8 cellular contexts compared by ENCODE assay signal in genomic region chr17:16865077-16865613, GRCh38.
A peak's percentile ranks its signal among the peaks of the same experiment; 100 is the strongest.
DNase-seq lines count a peak whose midpoint lies in the region; ATAC-seq, FAIRE-seq and TF ChIP-seq lines count a peak whose summit lies in the region.
"Not testable (repeated sequence)": the region's sequence is repeated elsewhere in the genome, so short reads cannot be mapped to it uniquely, and the experiment has no call there.

No MANE protein-coding gene starts in this region.

- BruUV-seq in IMR-90 (replicated peaks; lab: Mats Ljungman, UMichigan): not testable (repeated sequence)

- not testable (repeated sequence) for H3K18ac ChIP-seq in IMR-90 (ENCODE audit: low read depth, low read length)

- dilution Hi-C loops in IMR-90 (cut with HindIII; ENCODE audit: low sequenced_read_pairs, unreplicated experiment): not testable (repeated sequence)

- not testable (repeated sequence) for H2BK120ac ChIP-seq in IMR-90 (ENCODE audit: low read depth, low read length)

- not testable (repeated sequence) for H2AK5ac ChIP-seq in IMR-90 (ENCODE audit: low read depth, low read length)

- H3K23ac ChIP-seq in IMR-90 (ENCODE audit: low read depth, low read length): not testable (repeated sequence)

- H3K4me1 ChIP-seq in A549: peaks cover 22% of the 10 kb centered on the region
- H3K4me1 ChIP-seq in IMR-90 (ENCODE audit: control insufficient read depth, insufficient read depth, low read length); body of pancreas; heart left ventricle; mucosa of descending colon (ENCODE audit: low read depth): not testable (repeated sequence)

- not testable (repeated sequence) for H4K91ac ChIP-seq in IMR-90 (ENCODE audit: insufficient read depth, low read depth, low read length)

- not testable (repeated sequence) for H3K36me3 ChIP-seq in IMR-90 (ENCODE audit: control insufficient read depth, insufficient read depth, low read length); body of pancreas (replicated peaks in 1 of 2; ENCODE audit: insufficient read depth in 1 of 2, low read depth in 2 of 2); heart left ventricle; mucosa of descending colon (ENCODE audit: low read depth)

- H2AFZ ChIP-seq in IMR-90 (replicated peaks; ENCODE audit: low read length, poor library complexity): not testable (repeated sequence)

- POLR2A ChIA-PET in A549 (lab: Yijun Ruan, JAX); IMR-90 (lab: Charles Lee; ENCODE audit: unreplicated experiment): not testable (repeated sequence)

- WGBS in A549 (ENCODE audit: missing lambda C conversion rate): 4% methylated on average over 4 of the region's 13 CpGs
- no CpG with 5 or more reads among the region's 13 CpGs for WGBS in IMR-90 (ENCODE audit: extremely low coverage in 2 of 2, insufficient read length in 1 of 2), 2 experiments
- no CpG with 5 or more reads among the region's 13 CpGs for WGBS in body of pancreas, 2 donors
- WGBS in heart left ventricle, 4 donors: 52 to 71% (median 60%) methylated on average over 3 to 6 of the region's 13 CpGs; no CpG with 5 or more reads in 1 of the 4 donors

- in situ Hi-C loops in IMR-90 (cut with MboI; ENCODE audit: low sequenced_read_pairs): not testable (repeated sequence)

- not testable (repeated sequence) for H2BK5ac ChIP-seq in IMR-90 (ENCODE audit: low read depth, low read length, poor library complexity, severe bottlenecking)

- not testable (repeated sequence) for H3K4ac ChIP-seq in IMR-90 (ENCODE audit: low read depth, low read length)

- DNase-seq in A549 (ENCODE audit: low read depth in 1 of 2, low spot score in 1 of 2); IMR-90; body of pancreas; heart left ventricle; stimulated activated effector memory CD8-positive, alpha-beta T cell treated with anti-CD3 and anti-CD28 coated beads, Interleukin-12 subunit alpha, Interleukin-12 subunit beta, amount 100 ng/mL, for 72 hours (ENCODE audit: low spot score in 2 of 2): not testable (repeated sequence)
- DNase-seq in left lobe of liver (ENCODE audit: low spot score) (peak; percentile 60), mucosa of descending colon (peak in 1 of 3 donors; percentile 36)

- not testable (repeated sequence) for H3K9me3 Mint-ChIP-seq in stimulated activated effector memory CD8-positive, alpha-beta T cell treated with anti-CD3 and anti-CD28 coated beads, Interleukin-12 subunit alpha, Interleukin-12 subunit beta, amount 100 ng/mL, for 72 hours

- not testable (repeated sequence) for H3K4me1 Mint-ChIP-seq in stimulated activated effector memory CD8-positive, alpha-beta T cell treated with anti-CD3 and anti-CD28 coated beads, Interleukin-12 subunit alpha, Interleukin-12 subunit beta, amount 100 ng/mL, for 72 hours

- not testable (repeated sequence) for H2BK20ac ChIP-seq in IMR-90 (ENCODE audit: low read depth, low read length)

- not testable (repeated sequence) for H3K27ac Mint-ChIP-seq in stimulated activated effector memory CD8-positive, alpha-beta T cell treated with anti-CD3 and anti-CD28 coated beads, Interleukin-12 subunit alpha, Interleukin-12 subunit beta, amount 100 ng/mL, for 72 hours

- H3K9me3 ChIP-seq in A549: peaks cover 13% of the 10 kb centered on the region
- H3K9me3 ChIP-seq in IMR-90 (ENCODE audit: control insufficient read depth, insufficient read depth, low read length); body of pancreas; heart left ventricle; mucosa of descending colon: not testable (repeated sequence)

- H3K36me3 Mint-ChIP-seq in stimulated activated effector memory CD8-positive, alpha-beta T cell treated with anti-CD3 and anti-CD28 coated beads, Interleukin-12 subunit alpha, Interleukin-12 subunit beta, amount 100 ng/mL, for 72 hours: not testable (repeated sequence)

- ATAC-seq in A549 (peak; percentile 85 to 93), IMR-90 (ENCODE audit: low read depth) (peak; percentile 84), SK-N-SH treated with all-trans-retinoic acid at 6 μM for 48 hours (peak; percentile 86), body of pancreas (peak; percentile 78), heart left ventricle (peak; percentile 39 to 79 (median 54)), left lobe of liver (peak; percentile 86), mucosa of descending colon (peak; percentile 79)
- ATAC-seq in stimulated activated effector memory CD8-positive, alpha-beta T cell treated with anti-CD3 and anti-CD28 coated beads, Interleukin-12 subunit alpha, Interleukin-12 subunit beta, amount 100 ng/mL, for 72 hours: peak; percentile 47

- not testable (repeated sequence) for H2AK9ac ChIP-seq in IMR-90 (replicated peaks; ENCODE audit: low read depth, low read length, poor library complexity)

- H3K79me1 ChIP-seq in IMR-90 (ENCODE audit: low read depth in 1 of 2, low read length in 2 of 2): not testable (repeated sequence)

- H3K27ac ChIP-seq in A549: peak overlapping the region; percentile 59 to 66; a peak in 3 of 6 replicates
- not testable (repeated sequence) for H3K27ac ChIP-seq in IMR-90 (ENCODE audit: insufficient read depth, low read length); body of pancreas; heart left ventricle

- not testable (repeated sequence) for H3K56ac ChIP-seq in IMR-90 (ENCODE audit: extremely low read depth, insufficient read depth, low read length)

- H4K5ac ChIP-seq in IMR-90 (ENCODE audit: low read depth, low read length): not testable (repeated sequence)

- H3K9me1 ChIP-seq in IMR-90 (ENCODE audit: insufficient read depth, low read length): not testable (repeated sequence)

- intact Hi-C loops in IMR-90 (cut with micrococcal nuclease); body of pancreas (cut with DNase I); heart left ventricle (cut with DNase I); mucosa of descending colon (cut with DNase I, micrococcal nuclease): not testable (repeated sequence)

- H2BK15ac ChIP-seq in IMR-90 (ENCODE audit: low read depth, low read length): not testable (repeated sequence)

- H4K20me1 ChIP-seq in IMR-90 (ENCODE audit: insufficient read depth, low read length): not testable (repeated sequence)

- not testable (repeated sequence) for TF ChIP-seq EP300 in A549 (IDR thresholded peaks at IDR 0.05)

- not testable (repeated sequence) for H4K8ac ChIP-seq in IMR-90 (ENCODE audit: low read depth in 2 of 2, low read length in 2 of 2)

- TF ChIP-seq POLR2A in A549 (IDR thresholded peaks at IDR 0.05; ENCODE audit: low read length); IMR-90 (IDR thresholded peaks at IDR 0.05; ENCODE audit: low read depth, low read length); body of pancreas (IDR thresholded peaks at IDR 0.05); heart left ventricle (IDR thresholded peaks at IDR 0.05): not testable (repeated sequence)

- FAIRE-seq in A549 (lab: Jason Lieb, UNC): peak; percentile 100

- not testable (repeated sequence) for H3K14ac ChIP-seq in IMR-90 (replicated peaks; ENCODE audit: low read depth, low read length)

- not testable (repeated sequence) for H3K4me3 ChIP-seq in A549; IMR-90 (ENCODE audit: insufficient read depth, low read depth, low read length); body of pancreas; heart left ventricle; mucosa of descending colon

- H3K4me3 Mint-ChIP-seq in stimulated activated effector memory CD8-positive, alpha-beta T cell treated with anti-CD3 and anti-CD28 coated beads, Interleukin-12 subunit alpha, Interleukin-12 subunit beta, amount 100 ng/mL, for 72 hours: not testable (repeated sequence)

- not testable (repeated sequence) for H3K4me2 ChIP-seq in A549; IMR-90 (ENCODE audit: low read depth, low read length)

- not testable (repeated sequence) for TF ChIP-seq CTCF in A549 (IDR thresholded peaks at IDR 0.05); IMR-90 (conservative IDR thresholded peaks at IDR 0.05; ENCODE audit: low read depth, low read length); body of pancreas (IDR thresholded peaks at IDR 0.05); heart left ventricle (IDR thresholded peaks at IDR 0.05); mucosa of descending colon (IDR thresholded peaks at IDR 0.05)

- not testable (repeated sequence) for H3K27me3 ChIP-seq in IMR-90 (ENCODE audit: control insufficient read depth, insufficient read depth, low read length); body of pancreas; heart left ventricle

- TF ChIP-seq RAD21 in A549 (conservative IDR thresholded peaks at IDR 0.05 in 1 of 2, IDR thresholded peaks at IDR 0.05 in 1 of 2); IMR-90 (IDR thresholded peaks at IDR 0.05; ENCODE audit: low read length): not testable (repeated sequence)

- CTCF ChIA-PET in A549 (lab: Yijun Ruan, JAX); IMR-90 (lab: Yijun Ruan, JAX): not testable (repeated sequence)

- not testable (repeated sequence) for H3K9ac ChIP-seq in IMR-90 (ENCODE audit: low read depth, low read length)

TF ChIP-seq in A549, 52 proteins besides CTCF, POLR2A, EP300 and RAD21 (continues in another document):
- 0 out of 5 replicates have a peak, but pooled peaks of 1 of the 2 experiments have one; percentile 32 for TF ChIP-seq JUN (IDR thresholded peaks at IDR 0.05)
